ENCODE assay signal across 17 cellular contexts in genomic region chr1:30508175-30508448, GRCh38.
A peak's percentile ranks its signal among the peaks of the same experiment; 100 is the strongest.
DNase-seq lines count a peak whose midpoint lies in the region; ATAC-seq and TF ChIP-seq lines count a peak whose summit lies in the region.
"Had no signal": no experiment of that assay in that cellular context is flagged by ENCODE, and none has a peak within 500 bp of the region (broad histone marks: within the 10 kb centered on the region; RNA-seq: fewer than 3 reads in every experiment).

No MANE protein-coding gene starts in this region.

- H3K4me1 Mint-ChIP-seq in type B pancreatic cell (ENCODE audit: unreplicated experiment) = peaks cover 10% of the 10 kb centered on the region
- H3K4me1 Mint-ChIP-seq: B cell; CD4-positive, alpha-beta memory T cell; CD4-positive, CD25-positive, alpha-beta regulatory T cell; CD8-positive, alpha-beta memory T cell had no signal

- ATAC-seq in left lobe of liver = no peak
- ATAC-seq in GM18858 (IDR thresholded peaks at IDR 0.05; ENCODE audit: unreplicated experiment) = no peak
- ATAC-seq: A549, GM12878 had no signal

- H3K27me3 Mint-ChIP-seq in type B pancreatic cell = peaks cover 13% of the 10 kb centered on the region

- peaks cover 4% of the 10 kb centered on the region for H3K9me3 Mint-ChIP-seq in type B pancreatic cell

- DNase-seq in activated CD8-positive, alpha-beta memory T cell treated with anti-CD3 and anti-CD28 coated beads for 24 hours = peak; percentile 47
- no peak for DNase-seq in activated CD8-positive, alpha-beta memory T cell treated with anti-CD3 and anti-CD28 coated beads, Interleukin-2, amount 50 U/mL, for 4 hours
- DNase-seq in left lobe of liver (ENCODE audit: low spot score) = peak; percentile 21
- DNase-seq in type B pancreatic cell (ENCODE audit: extremely low spot score, unreplicated experiment) = peak; percentile 52
- no peak for DNase-seq in DMS79 treated with DMSO at 0.1 percent for 48 hours (lab: John Stamatoyannopoulos, UW)
- DNase-seq: AML-193; CD4-positive, alpha-beta memory T cell; CD4-positive, CD25-positive, alpha-beta regulatory T cell; CD8-positive, alpha-beta memory T cell; COR-L47; DND-41; EL; GDM1 had no signal

- H3K36me3 Mint-ChIP-seq in type B pancreatic cell = no peaks in the 10 kb centered on the region
- H3K36me3 Mint-ChIP-seq: CD4-positive, alpha-beta memory T cell; CD4-positive, CD25-positive, alpha-beta regulatory T cell; CD8-positive, alpha-beta memory T cell had no signal

- TF ChIP-seq CTCF in type B pancreatic cell (conservative IDR thresholded peaks at IDR 0.05) = no peak

- no peak overlapping the region for H3K27ac Mint-ChIP-seq in type B pancreatic cell
- H3K27ac Mint-ChIP-seq: B cell; CD4-positive, CD25-positive, alpha-beta regulatory T cell; CD8-positive, alpha-beta memory T cell had no signal

- H3K4me3 Mint-ChIP-seq in type B pancreatic cell = no peak overlapping the region
- H3K4me3 Mint-ChIP-seq: B cell; CD4-positive, alpha-beta memory T cell; CD4-positive, CD25-positive, alpha-beta regulatory T cell; CD8-positive, alpha-beta memory T cell had no signal

Comparison
In these comparisons a context has a peak if more than half of its experiments do, and no peak if none do; other contexts are left out.
1. DNase-seq: peak in activated CD8-positive, alpha-beta memory T cell treated with anti-CD3 and anti-CD28 coated beads for 24 hours (single experiment), left lobe of liver (single experiment) and type B pancreatic cell (single experiment); none in activated CD8-positive, alpha-beta memory T cell treated with anti-CD3 and anti-CD28 coated beads, Interleukin-2, amount 50 U/mL, for 4 hours (single experiment) and DMS79 treated with DMSO at 0.1 percent for 48 hours (single experiment).